In genomic region chr11:94183886-94184264, GRCh38 we compare ENCODE assay signal across 8 cellular contexts. TPM values are rescaled to one million over a fixed set of nuclear protein-coding genes. Genes with fewer than 3 reads are reported as not detected.
A peak's percentile ranks its signal among the peaks of the same experiment; 100 is the strongest.
DNase-seq lines count a peak whose midpoint lies in the region; ATAC-seq lines count a peak whose summit lies in the region.

No MANE protein-coding gene starts in this region.

- DNase-seq in activated CD8-positive, alpha-beta memory T cell treated with anti-CD3 and anti-CD28 coated beads for 24 hours: peak; percentile 61
- no peak for DNase-seq in activated CD8-positive, alpha-beta memory T cell treated with anti-CD3 and anti-CD28 coated beads, Interleukin-2, amount 10 ng/mL, durations not matched to agents 7 days and 5 days
- peak; percentile 24 for DNase-seq in LHCN-M2 (ENCODE audit: low read depth)
- DNase-seq in activated CD4-positive, alpha-beta memory T cell treated with anti-CD3 and anti-CD28 coated beads for 36 hours: peak; percentile 42
- DNase-seq in glomerular visceral epithelial cell (ENCODE audit: extremely low spot score): peak; percentile 57
- DNase-seq in pons (ENCODE audit: low spot score): peak; percentile 25
- DNase-seq in putamen (ENCODE audit: low spot score): no peak

- H3K4me1 Mint-ChIP-seq in activated CD8-positive, alpha-beta memory T cell treated with anti-CD3 and anti-CD28 coated beads, Interleukin-2, amount 10 ng/mL, durations not matched to agents 7 days and 5 days: no peaks in the 10 kb centered on the region
- H3K4me1 Mint-ChIP-seq in activated CD4-positive, alpha-beta memory T cell treated with anti-CD3 and anti-CD28 coated beads for 36 hours (ENCODE audit: low read depth): no peaks in the 10 kb centered on the region

- CTCF ChIA-PET in activated CD8-positive, alpha-beta memory T cell treated with anti-CD3 and anti-CD28 coated beads, Interleukin-2, amount 10 ng/mL, durations not matched to agents 7 days and 5 days (lab: Charles Lee): interaction anchor here (1.2 to 2.0 kb wide), 4 partner anchors 11 to 321 kb away, joined by 4 to 6 read pairs (median 4); partner anchors contain the start of gene PANX1
- CTCF ChIA-PET in activated CD4-positive, alpha-beta memory T cell treated with anti-CD3 and anti-CD28 coated beads for 36 hours (lab: Charles Lee): interaction anchor here (0.6 to 1.8 kb wide), 9 partner anchors 8 to 321 kb away, joined by 3 to 8 read pairs (median 4); partner anchors contain the start of gene PANX1

- no peaks in the 10 kb centered on the region for H3K27me3 Mint-ChIP-seq in activated CD8-positive, alpha-beta memory T cell treated with anti-CD3 and anti-CD28 coated beads, Interleukin-2, amount 10 ng/mL, durations not matched to agents 7 days and 5 days
- no peaks in the 10 kb centered on the region for H3K27me3 Mint-ChIP-seq in activated CD4-positive, alpha-beta memory T cell treated with anti-CD3 and anti-CD28 coated beads for 36 hours

- peaks cover 8% of the 10 kb centered on the region for H3K36me3 Mint-ChIP-seq in activated CD8-positive, alpha-beta memory T cell treated with anti-CD3 and anti-CD28 coated beads, Interleukin-2, amount 10 ng/mL, durations not matched to agents 7 days and 5 days
- H3K36me3 Mint-ChIP-seq in activated CD4-positive, alpha-beta memory T cell treated with anti-CD3 and anti-CD28 coated beads for 36 hours: peaks cover 27% of the 10 kb centered on the region

- no peak overlapping the region for H3K4me3 Mint-ChIP-seq in activated CD8-positive, alpha-beta memory T cell treated with anti-CD3 and anti-CD28 coated beads, Interleukin-2, amount 10 ng/mL, durations not matched to agents 7 days and 5 days
- H3K4me3 Mint-ChIP-seq in activated CD4-positive, alpha-beta memory T cell treated with anti-CD3 and anti-CD28 coated beads for 36 hours: no peak overlapping the region

- intact Hi-C loops in activated CD4-positive, alpha-beta memory T cell treated with anti-CD3 and anti-CD28 coated beads for 36 hours (cut with micrococcal nuclease): loop anchor here (5.0 kb wide), 1 partner anchor 57 kb away; the partner anchor contains the start of gene PANX1

- H3K9me3 Mint-ChIP-seq in activated CD8-positive, alpha-beta memory T cell treated with anti-CD3 and anti-CD28 coated beads, Interleukin-2, amount 10 ng/mL, durations not matched to agents 7 days and 5 days (ENCODE audit: low read depth): no peaks in the 10 kb centered on the region
- H3K9me3 Mint-ChIP-seq in activated CD4-positive, alpha-beta memory T cell treated with anti-CD3 and anti-CD28 coated beads for 36 hours: peaks cover 3% of the 10 kb centered on the region

- POLR2A ChIA-PET in activated CD4-positive, alpha-beta memory T cell treated with anti-CD3 and anti-CD28 coated beads for 36 hours (lab: Charles Lee): no interaction called here

- no peak for ATAC-seq in activated CD8-positive, alpha-beta memory T cell treated with anti-CD3 and anti-CD28 coated beads, Interleukin-2, amount 10 ng/mL, durations not matched to agents 7 days and 5 days
- ATAC-seq in GM21786 (IDR thresholded peaks at IDR 0.05; ENCODE audit: unreplicated experiment): peak; percentile 66

- H3K27ac Mint-ChIP-seq in activated CD8-positive, alpha-beta memory T cell treated with anti-CD3 and anti-CD28 coated beads, Interleukin-2, amount 10 ng/mL, durations not matched to agents 7 days and 5 days: no peak overlapping the region
- H3K27ac Mint-ChIP-seq in activated CD4-positive, alpha-beta memory T cell treated with anti-CD3 and anti-CD28 coated beads for 36 hours: no peak overlapping the region

RNA-seq across cellular contexts. Expression of gene PANX1, which starts 55.2 kb away (rescaled TPM):
- 10 to 100 TPM in 1 of 2 experiments, 1 to 10 TPM in 1; 9.4 to 13.0 TPM for total RNA-seq in activated CD8-positive, alpha-beta memory T cell treated with anti-CD3 and anti-CD28 coated beads, Interleukin-2, amount 10 ng/mL, durations not matched to agents 7 days and 5 days
- 40.7 and 46.4 TPM in 2 replicates for total RNA-seq in LHCN-M2 (2014; rRNA removed)
- 12.8 TPM for polyA plus RNA-seq in LHCN-M2 (2012)
- total RNA-seq in activated CD4-positive, alpha-beta memory T cell treated with anti-CD3 and anti-CD28 coated beads for 36 hours: 10 to 100 TPM; 11.4 to 11.7 TPM

Comparison
In these comparisons a context has a peak if more than half of its experiments do, and no peak if none do; other contexts are left out.
1. DNase-seq: peak in activated CD8-positive, alpha-beta memory T cell treated with anti-CD3 and anti-CD28 coated beads for 24 hours (single experiment), LHCN-M2 (single experiment), activated CD4-positive, alpha-beta memory T cell treated with anti-CD3 and anti-CD28 coated beads for 36 hours (single experiment), glomerular visceral epithelial cell (single experiment) and pons (single experiment); none in activated CD8-positive, alpha-beta memory T cell treated with anti-CD3 and anti-CD28 coated beads, Interleukin-2, amount 10 ng/mL, durations not matched to agents 7 days and 5 days (single experiment) and putamen (single experiment).